Comparison of ENCODE assay signal across 9 cellular contexts in the genomic region with DNA sequence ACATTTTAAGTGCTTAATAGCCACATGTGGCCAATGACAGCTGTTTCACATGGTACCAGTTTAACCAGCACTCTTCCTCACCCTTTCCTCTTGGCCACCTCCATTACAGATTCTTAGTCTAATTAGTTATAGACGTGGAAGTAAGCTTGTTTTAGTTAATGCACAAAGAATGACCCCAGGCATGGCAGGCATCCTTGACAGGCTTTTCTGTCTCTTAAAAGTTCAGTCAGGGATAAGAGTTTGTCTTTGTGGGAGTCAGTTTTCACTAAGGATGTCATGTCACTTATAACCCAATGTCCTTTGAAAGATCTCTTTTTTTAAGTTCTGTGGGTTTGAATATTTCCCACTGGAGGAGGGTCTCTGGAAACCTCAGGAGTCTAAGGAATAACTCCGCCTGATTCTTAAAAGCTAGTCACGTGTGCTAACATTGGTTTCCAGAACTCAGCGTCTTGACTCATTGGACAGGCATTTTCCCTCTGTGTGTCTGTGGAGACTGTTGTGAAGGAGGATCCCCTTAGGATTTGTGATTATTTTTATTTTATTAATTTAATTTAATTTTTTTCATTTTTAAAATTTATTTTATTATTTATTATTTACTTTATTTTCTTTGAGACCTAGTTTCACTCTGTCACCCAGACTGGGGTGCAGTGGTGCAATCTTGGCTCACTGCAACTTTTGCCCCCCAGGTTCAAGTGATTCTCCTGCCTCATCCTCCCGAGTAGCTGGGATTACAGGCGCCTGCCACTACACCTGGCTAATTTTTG.
A peak's percentile ranks its signal among the peaks of the same experiment; 100 is the strongest.
DNase-seq lines count a peak whose midpoint lies in the region; ATAC-seq and TF ChIP-seq lines count a peak whose summit lies in the region.
"Had no signal": no experiment of that assay in that cellular context is flagged by ENCODE, and none has a peak within 500 bp of the region (broad histone marks: within the 10 kb centered on the region; RNA-seq: fewer than 3 reads in every experiment).

No MANE protein-coding gene starts in this region.

- no peak overlapping the region for H3K4me3 Mint-ChIP-seq in WTC11

- no peak for ATAC-seq in WTC11
- ATAC-seq in upper lobe of right lung, result no peak

- no peaks in the 10 kb centered on the region for H3K36me3 ChIP-seq in left ventricle myocardium inferior
- no peaks in the 10 kb centered on the region for H3K36me3 ChIP-seq in testis (ENCODE audit: low read depth, missing control alignments)
- H3K36me3 ChIP-seq in upper lobe of right lung, result no peaks in the 10 kb centered on the region

- no peaks in the 10 kb centered on the region for H3K9me3 ChIP-seq in left ventricle myocardium inferior (replicated peaks)
- H3K9me3 ChIP-seq in testis, result no peaks in the 10 kb centered on the region
- H3K9me3 ChIP-seq in upper lobe of right lung, result no peaks in the 10 kb centered on the region

- POLR2A ChIA-PET in WTC11 (lab: Charles Lee), result no interaction called here

- H3K4me1 ChIP-seq in left ventricle myocardium inferior (peaks cover 97% of the 10 kb centered on the region), testis (peaks cover 33% of the 10 kb centered on the region), upper lobe of right lung (peaks cover 33% of the 10 kb centered on the region)

- 60 to 62% methylated on average over 6 of the region's 6 CpGs for WGBS in testis, 2 donors

- peak overlapping the region; percentile 34 for H3K27ac ChIP-seq in left ventricle myocardium inferior (replicated peaks)
- H3K27ac ChIP-seq in testis, result no peak overlapping the region
- H3K27ac ChIP-seq in upper lobe of right lung, result no peak overlapping the region

- H3K36me3 Mint-ChIP-seq in WTC11, result no peaks in the 10 kb centered on the region

- H3K9me3 Mint-ChIP-seq in WTC11, result no peaks in the 10 kb centered on the region

- no peak for TF ChIP-seq CTCF in WTC11 (IDR thresholded peaks at IDR 0.05)
- TF ChIP-seq CTCF in left ventricle myocardium inferior (IDR thresholded peaks at IDR 0.05; ENCODE audit: borderline replicate concordance), result no peak
- no peak for TF ChIP-seq CTCF in testis (IDR thresholded peaks at IDR 0.05)
- TF ChIP-seq CTCF in upper lobe of right lung (IDR thresholded peaks at IDR 0.05), result no peak

- no peaks in the 10 kb centered on the region for H3K27me3 ChIP-seq in left ventricle myocardium inferior (ENCODE audit: low read depth)
- H3K27me3 ChIP-seq in testis, result no peaks in the 10 kb centered on the region
- H3K27me3 ChIP-seq in upper lobe of right lung, result no peaks in the 10 kb centered on the region

- TF ChIP-seq POLR2A in testis (IDR thresholded peaks at IDR 0.05), result no peak

- CTCF ChIA-PET in WTC11 (lab: Charles Lee), result no interaction called here

- no peaks in the 10 kb centered on the region for H3K27me3 Mint-ChIP-seq in WTC11 (ENCODE audit: low read depth)

- DNase-seq in H4 (ENCODE audit: low spot score), result peak; percentile 46
- no peak for DNase-seq in WTC11 (ENCODE audit: low spot score)
- no peak for DNase-seq in left ventricle myocardium inferior
- DNase-seq in stromal cell of bone marrow (ENCODE audit: low read depth), result peak; percentile 88
- DNase-seq in NCI-H2081 (lab: John Stamatoyannopoulos, UW), result no peak
- no peak for DNase-seq in activated CD4-positive, alpha-beta T cell treated with anti-CD3 and anti-CD28 coated beads for 48 hours
- no peak for DNase-seq in testis
- no peak for DNase-seq in upper lobe of right lung
- DNase-seq: NCI-H1694 had no signal

- intact Hi-C loops in left ventricle myocardium inferior (cut with micrococcal nuclease) (no loop called here), testis (cut with DNase I; ENCODE audit: low total_unique reads) (no loop called here), upper lobe of right lung (cut with DNase I) (no loop called here)

- H3K27ac Mint-ChIP-seq in WTC11, result no peak overlapping the region

- H3K4me1 Mint-ChIP-seq in WTC11, result peaks cover 29% of the 10 kb centered on the region

- H3K4me3 ChIP-seq in left ventricle myocardium inferior, result no peak overlapping the region
- H3K4me3 ChIP-seq in testis, result no peak overlapping the region
- H3K4me3 ChIP-seq in upper lobe of right lung, result no peak overlapping the region

TF ChIP-seq in WTC11, 78 proteins besides CTCF, POLR2A, EP300 and RAD21:
- TF ChIP-seq HMGA2 (CRISPR knock-in tag; IDR thresholded peaks at IDR 0.05), result peak; percentile 97
- no peak for TF ChIP-seq ZBTB21 (CRISPR knock-in tag; IDR thresholded peaks at IDR 0.05; ENCODE audit: borderline replicate concordance)

Comparison
In these comparisons a context has a peak if more than half of its experiments do, and no peak if none do; other contexts are left out.
1. DNase-seq: peak in H4 (single experiment) and stromal cell of bone marrow (single experiment); none in WTC11 (single experiment), left ventricle myocardium inferior (single experiment), NCI-H2081 (0 of 2), activated CD4-positive, alpha-beta T cell treated with anti-CD3 and anti-CD28 coated beads for 48 hours (single experiment), testis (single experiment) and upper lobe of right lung (single experiment).